In genomic region chr1:41861509-41862410, GRCh38 we compare ENCODE assay signal across 13 cellular contexts. TPM values are rescaled to one million over a fixed set of nuclear protein-coding genes. Genes with fewer than 3 reads are reported as not detected.
DNase-seq lines count a peak whose midpoint lies in the region; ATAC-seq and TF ChIP-seq lines count a peak whose summit lies in the region.
"Had no signal": no experiment of that assay in that cellular context is flagged by ENCODE, and none has a peak within 500 bp of the region (broad histone marks: within the 10 kb centered on the region; RNA-seq: fewer than 3 reads in every experiment).

No MANE protein-coding gene starts in this region.

- no peaks in the 10 kb centered on the region for H3K27me3 ChIP-seq in neuronal stem cell (ENCODE audit: control insufficient read depth in 3 of 3, insufficient read depth in 3 of 3, low read depth in 1 of 3, low read length in 3 of 3)
- H3K27me3 ChIP-seq: stomach had no signal

- no peak overlapping the region for H3K9ac ChIP-seq in neuronal stem cell (ENCODE audit: low read depth, low read length, poor library complexity)

- H4K8ac ChIP-seq in neuronal stem cell (ENCODE audit: low read depth, low read length) = no peak overlapping the region

- H2BK5ac ChIP-seq in neuronal stem cell (ENCODE audit: low read length) = no peak overlapping the region

- no peak overlapping the region for H4K91ac ChIP-seq in neuronal stem cell (ENCODE audit: low read depth, low read length, poor library complexity)

- no peak overlapping the region for H3K23ac ChIP-seq in neuronal stem cell (ENCODE audit: low read depth, low read length, poor library complexity)

- H3K4me3 ChIP-seq in NB4 (ENCODE audit: low read depth, low read length) = no peak overlapping the region
- no peak overlapping the region for H3K4me3 ChIP-seq in astrocyte of the cerebellum (ENCODE audit: low read depth, low read length)
- H3K4me3 ChIP-seq in neuronal stem cell (ENCODE audit: low read length in 2 of 2) = no peak overlapping the region
- H3K4me3 ChIP-seq: stomach had no signal

- H3K79me1 ChIP-seq in neuronal stem cell (ENCODE audit: low read depth, low read length) = no peaks in the 10 kb centered on the region

- TF ChIP-seq CTCF in NB4 (IDR thresholded peaks at IDR 0.05; ENCODE audit: low read depth, low read length) = no peak
- no peak for TF ChIP-seq CTCF in astrocyte of the cerebellum (IDR thresholded peaks at IDR 0.05; ENCODE audit: low read depth, low read length, missing control alignments)

- H2BK120ac ChIP-seq in neuronal stem cell (ENCODE audit: low read depth, low read length) = no peak overlapping the region

- no peak overlapping the region for H3K4ac ChIP-seq in neuronal stem cell (ENCODE audit: low read length)

- no peaks in the 10 kb centered on the region for H3K36me3 ChIP-seq in neuronal stem cell (replicated peaks in 1 of 2; ENCODE audit: control insufficient read depth in 2 of 2, insufficient read depth in 2 of 2, low read length in 2 of 2)
- H3K36me3 ChIP-seq: stomach had no signal

- H2AFZ ChIP-seq in neuronal stem cell (ENCODE audit: low read length) = peak overlapping the region; percentile 9

- H3K9me3 ChIP-seq in neuronal stem cell (replicated peaks in 1 of 2; ENCODE audit: control insufficient read depth in 2 of 2, insufficient read depth in 1 of 2, low read depth in 1 of 2, low read length in 2 of 2) = no peaks in the 10 kb centered on the region
- H3K9me3 ChIP-seq: stomach had no signal

- H2BK12ac ChIP-seq in neuronal stem cell (ENCODE audit: low read length) = no peak overlapping the region

- H3K27ac ChIP-seq in neuronal stem cell (replicated peaks; ENCODE audit: low read length) = no peak overlapping the region
- H3K27ac ChIP-seq: stomach had no signal

- ATAC-seq in HG03469 (IDR thresholded peaks at IDR 0.05; ENCODE audit: unreplicated experiment) = no peak
- no peak for ATAC-seq in HG03460 (IDR thresholded peaks at IDR 0.05; ENCODE audit: unreplicated experiment)
- ATAC-seq: naive thymus-derived CD8-positive, alpha-beta T cell had no signal

- no peak for TF ChIP-seq POLR2A in NB4 (IDR thresholded peaks at IDR 0.05; ENCODE audit: extremely low read depth, insufficient read length)

- WGBS in neuronal stem cell (ENCODE audit: extremely low coverage in 2 of 2, insufficient read length in 2 of 2, insufficient replicate concordance in 1 of 2), 2 donors = no CpG with 5 or more reads among the region's 13 CpGs

- no peak overlapping the region for H2BK15ac ChIP-seq in neuronal stem cell (ENCODE audit: low read length)

- no peak overlapping the region for H3K14ac ChIP-seq in neuronal stem cell (ENCODE audit: low read length)

- in situ Hi-C loops in astrocyte of the cerebellum (cut with HindIII; ENCODE audit: low sequenced_read_pairs) = no loop called here

- H3K4me2 ChIP-seq in neuronal stem cell (ENCODE audit: insufficient read depth, low read length, poor library complexity, severe bottlenecking) = no peak overlapping the region

- H3K4me1 ChIP-seq in neuronal stem cell (ENCODE audit: control insufficient read depth in 2 of 2, insufficient read depth in 1 of 2, low read depth in 1 of 2, low read length in 2 of 2) = peaks cover 18% of the 10 kb centered on the region in 2 donors

- H3K18ac ChIP-seq in neuronal stem cell (ENCODE audit: low read length) = no peak overlapping the region

- H2AK5ac ChIP-seq in neuronal stem cell (ENCODE audit: low read depth, low read length) = no peak overlapping the region

- peak; percentile 28 for DNase-seq in NOMO-1 treated with DMSO at 0.1 percent for 48 hours (lab: John Stamatoyannopoulos, UW; ENCODE audit: unreplicated experiment)
- DNase-seq in NOMO-1 treated with dmso at 0.1 percent for 144 hours (lab: John Stamatoyannopoulos, UW; ENCODE audit: unreplicated experiment) = no peak
- peak; percentile 46 for DNase-seq in NB4 (ENCODE audit: low read depth)
- DNase-seq in astrocyte of the cerebellum (ENCODE audit: low read depth) = peak; percentile 36
- no peak for DNase-seq in neuronal stem cell (ENCODE audit: low spot score)
- no peak for DNase-seq in hepatic stellate cell (ENCODE audit: low spot score)
- DNase-seq: activated B cell treated with CpG ODN at 0.5 μM for 24 hours; amniotic stem cell; naive thymus-derived CD8-positive, alpha-beta T cell; NCI-H1417 treated with DMSO at 0.1 percent for 48 hours; stomach had no signal

RNA-seq across cellular contexts. Expression of gene HIVEP3, which starts 57.0 kb away (rescaled TPM):
- 1.8 TPM for polyA plus RNA-seq in neuronal stem cell (2013, experiment 1 of 2)
- polyA plus RNA-seq in neuronal stem cell (2013, experiment 2 of 2) = 1.8 TPM

Comparison
In these comparisons a context has a peak if more than half of its experiments do, and no peak if none do; other contexts are left out.
1. DNase-seq: peak in NOMO-1 treated with DMSO at 0.1 percent for 48 hours (single experiment), NB4 (single experiment) and astrocyte of the cerebellum (single experiment); none in NOMO-1 treated with dmso at 0.1 percent for 144 hours (single experiment), neuronal stem cell (single experiment) and hepatic stellate cell (single experiment).